Comparison of ENCODE assay signal across 11 cellular contexts in the genomic region with DNA sequence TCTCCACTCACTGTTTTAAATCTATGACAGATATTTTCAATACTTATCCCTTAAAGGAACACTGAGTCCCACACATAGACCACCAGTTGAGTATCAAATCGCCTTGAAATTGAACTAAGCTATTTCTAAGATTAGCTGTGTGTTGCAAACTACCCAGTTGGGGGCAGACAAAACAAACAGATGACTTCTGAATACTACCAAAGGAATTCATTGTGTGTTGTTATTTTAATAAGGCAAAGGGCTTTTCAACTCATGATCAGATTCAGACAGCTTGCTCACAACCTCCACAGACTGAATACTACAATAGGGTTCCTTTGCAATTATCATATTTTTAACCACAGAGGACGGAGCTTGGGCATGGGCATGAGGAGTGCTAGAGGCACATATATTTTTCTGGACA.
DNase-seq lines count a peak whose midpoint lies in the region; ATAC-seq and TF ChIP-seq lines count a peak whose summit lies in the region.
"Had no signal": no experiment of that assay in that cellular context is flagged by ENCODE, and none has a peak within 500 bp of the region (broad histone marks: within the 10 kb centered on the region; RNA-seq: fewer than 3 reads in every experiment).

No MANE protein-coding gene starts in this region.

- TF ChIP-seq EP300 in Ishikawa (IDR thresholded peaks at IDR 0.05; ENCODE audit: borderline replicate concordance), result no peak

- intact Hi-C loops in mucosa of descending colon (cut with DNase I, micrococcal nuclease), result no loop called here
- intact Hi-C loops in CD8-positive, alpha-beta T cell (cut with DNase I, micrococcal nuclease), result loop anchor here (1.0 to 2.0 kb wide), 2 partner anchors 78 to 79 kb away; no protein-coding TSS in a partner anchor
- intact Hi-C loops in psoas muscle (cut with DNase I), result no loop called here

- peak; percentile 38; the same call in 1 of the 2 replicates for TF ChIP-seq RAD21 in Ishikawa (IDR thresholded peaks at IDR 0.05; ENCODE audit: low read depth)

- TF ChIP-seq CTCF in cardiac fibroblast (IDR thresholded peaks at IDR 0.05; ENCODE audit: low read depth, low read length) (no peak), mucosa of descending colon (IDR thresholded peaks at IDR 0.05) (no peak), psoas muscle (IDR thresholded peaks at IDR 0.05) (no peak)
- no peak for TF ChIP-seq CTCF in CD8-positive, alpha-beta T cell (IDR thresholded peaks at IDR 0.05)

- H2AK5ac ChIP-seq in mesendoderm (ENCODE audit: low read length), result no peak overlapping the region

- no peak overlapping the region for H3K18ac ChIP-seq in mesendoderm (ENCODE audit: low read length)

- peaks cover 2% of the 10 kb centered on the region for H3K4me1 ChIP-seq in mesendoderm (ENCODE audit: control insufficient read depth, low read depth, low read length)
- H3K4me1 ChIP-seq in mucosa of descending colon (ENCODE audit: low read depth), result no peaks in the 10 kb centered on the region
- H3K4me1 ChIP-seq in CD8-positive, alpha-beta T cell (ENCODE audit: insufficient read depth, low read length), result no peaks in the 10 kb centered on the region
- no peaks in the 10 kb centered on the region for H3K4me1 ChIP-seq in psoas muscle

- H3K36me3 ChIP-seq in mesendoderm (ENCODE audit: control insufficient read depth, insufficient read depth, low read length), result no peaks in the 10 kb centered on the region
- H3K36me3 ChIP-seq in mucosa of descending colon (ENCODE audit: low read depth), result no peaks in the 10 kb centered on the region
- no peaks in the 10 kb centered on the region for H3K36me3 ChIP-seq in CD8-positive, alpha-beta T cell (ENCODE audit: insufficient read depth, low read length)
- no peaks in the 10 kb centered on the region for H3K36me3 ChIP-seq in psoas muscle (ENCODE audit: insufficient read depth in 1 of 2, low read depth in 1 of 2)

- CTCF ChIA-PET in CD8-positive, alpha-beta T cell (lab: Charles Lee), result interaction anchor here (1.1 to 1.8 kb wide), 5 partner anchors 48 to 141 kb away, joined by 3 to 7 read pairs (median 4); no protein-coding TSS in a partner anchor

- DNase-seq in Ammon's horn (ENCODE audit: low spot score) (peak; percentile 21), cardiac fibroblast (ENCODE audit: low read depth in 2 of 2) (peak; percentile 28 to 31), mesendoderm (peak; percentile 16), mucosa of descending colon (no peak), iPS-NIHi7 (ENCODE audit: extremely low spot score) (no peak), psoas muscle (no peak)
- DNase-seq in CD8-positive, alpha-beta T cell, result no peak
- DNase-seq: activated CD4-positive, alpha-beta T cell treated with anti-CD3 and anti-CD28 coated beads, Interleukin-2, amount 50 U/mL, for 1 hour; NCI-H187; SIG-M5 had no signal

- H3K23ac ChIP-seq in mesendoderm (ENCODE audit: low read length), result no peak overlapping the region

- H4K8ac ChIP-seq in mesendoderm (ENCODE audit: low read depth, low read length), result no peak overlapping the region

- H3K56ac ChIP-seq in mesendoderm (ENCODE audit: low read length), result no peak overlapping the region

- H3K9me3 Mint-ChIP-seq in CD8-positive, alpha-beta T cell, result no peaks in the 10 kb centered on the region

- ATAC-seq in mucosa of descending colon, result no peak
- ATAC-seq in CD8-positive, alpha-beta T cell, result no peak
- ATAC-seq in psoas muscle, result no peak

- H3K4me3 ChIP-seq in cardiac fibroblast (replicated peaks in 1 of 2; ENCODE audit: low read depth in 2 of 2, low read length in 2 of 2) (no peak overlapping the region), mesendoderm (ENCODE audit: low read length) (no peak overlapping the region), mucosa of descending colon (no peak overlapping the region), psoas muscle (no peak overlapping the region)
- H3K4me3 ChIP-seq in CD8-positive, alpha-beta T cell (ENCODE audit: low read depth, low read length), result no peak overlapping the region

- H3K4me1 Mint-ChIP-seq in CD8-positive, alpha-beta T cell (ENCODE audit: low read depth), result no peaks in the 10 kb centered on the region

- H3K27me3 ChIP-seq in mesendoderm (ENCODE audit: insufficient read depth, low read length, poor library complexity) (no peaks in the 10 kb centered on the region), psoas muscle (ENCODE audit: insufficient read depth in 3 of 3, low read length in 2 of 3) (peaks cover 0 to 8% (median 0%) of the 10 kb centered on the region in 3 donors)
- H3K27me3 ChIP-seq in CD8-positive, alpha-beta T cell (ENCODE audit: insufficient read depth, low read length), result no peaks in the 10 kb centered on the region

- H3K36me3 Mint-ChIP-seq in CD8-positive, alpha-beta T cell, result no peaks in the 10 kb centered on the region

- no peak overlapping the region for H3K9ac ChIP-seq in mesendoderm (ENCODE audit: low read length)

- H3K4ac ChIP-seq in mesendoderm (ENCODE audit: low read depth, low read length), result no peak overlapping the region

- no peaks in the 10 kb centered on the region for H3K79me2 ChIP-seq in mesendoderm (ENCODE audit: control insufficient read depth, insufficient read depth, low read length)

- H3K9me3 ChIP-seq in mucosa of descending colon (no peaks in the 10 kb centered on the region), psoas muscle (no peaks in the 10 kb centered on the region)
- H3K9me3 ChIP-seq in CD8-positive, alpha-beta T cell (ENCODE audit: low read length), result no peaks in the 10 kb centered on the region

- no peak overlapping the region for H2BK120ac ChIP-seq in mesendoderm (ENCODE audit: low read depth, low read length)

- H3K79me1 ChIP-seq in mesendoderm (ENCODE audit: low read length), result no peaks in the 10 kb centered on the region

- H3K4me3 Mint-ChIP-seq in CD8-positive, alpha-beta T cell, result no peak overlapping the region

- POLR2A ChIA-PET in CD8-positive, alpha-beta T cell (lab: Charles Lee), result no interaction called here

- no peak overlapping the region for H3K4me2 ChIP-seq in mesendoderm (ENCODE audit: low read length)

- H3K27me3 Mint-ChIP-seq in CD8-positive, alpha-beta T cell (ENCODE audit: low read depth), result no peaks in the 10 kb centered on the region

- no peak overlapping the region for H2BK5ac ChIP-seq in mesendoderm (ENCODE audit: low read length)

- H3K27ac ChIP-seq in mesendoderm (ENCODE audit: low read depth, low read length), result no peak overlapping the region
- no peak overlapping the region for H3K27ac ChIP-seq in CD8-positive, alpha-beta T cell (ENCODE audit: low read depth, low read length)
- no peak overlapping the region for H3K27ac ChIP-seq in psoas muscle

- H3K27ac Mint-ChIP-seq in CD8-positive, alpha-beta T cell, result no peak overlapping the region

- WGBS in mesendoderm (ENCODE audit: extremely low coverage, insufficient coverage, low lambda C conversion rate), result no CpG with 5 or more reads among the region's 2 CpGs
- WGBS in psoas muscle, 3 donors, result 20 to 51% (median 41%) methylated on average over 2 of the region's 2 CpGs

- H2BK15ac ChIP-seq in mesendoderm (replicated peaks; ENCODE audit: low read depth), result no peak overlapping the region

- H4K5ac ChIP-seq in mesendoderm (ENCODE audit: low read length), result no peak overlapping the region

TF ChIP-seq in Ishikawa, 13 proteins besides CTCF, POLR2A, EP300 and RAD21:
- TF ChIP-seq TCF12 (IDR thresholded peaks at IDR 0.05; ENCODE audit: low read depth), result no peak
- TF ChIP-seq, protein P1, sequence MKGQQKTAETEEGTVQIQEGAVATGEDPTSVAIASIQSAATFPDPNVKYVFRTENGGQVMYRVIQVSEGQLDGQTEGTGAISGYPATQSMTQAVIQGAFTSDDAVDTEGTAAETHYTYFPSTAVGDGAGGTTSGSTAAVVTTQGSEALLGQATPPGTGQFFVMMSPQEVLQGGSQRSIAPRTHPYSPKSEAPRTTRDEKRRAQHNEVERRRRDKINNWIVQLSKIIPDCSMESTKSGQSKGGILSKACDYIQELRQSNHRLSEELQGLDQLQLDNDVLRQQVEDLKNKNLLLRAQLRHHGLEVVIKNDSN (IDR thresholded peaks at IDR 0.05), result no peak
- no peak for TF ChIP-seq FOXM1 (IDR thresholded peaks at IDR 0.05; ENCODE audit: borderline replicate concordance, low read depth)
- no peak for TF ChIP-seq TAF1 (IDR thresholded peaks at IDR 0.05; ENCODE audit: low read depth)
- no peak for TF ChIP-seq ZBTB7A (IDR thresholded peaks at IDR 0.05; ENCODE audit: low read depth)
- TF ChIP-seq, protein P2, sequence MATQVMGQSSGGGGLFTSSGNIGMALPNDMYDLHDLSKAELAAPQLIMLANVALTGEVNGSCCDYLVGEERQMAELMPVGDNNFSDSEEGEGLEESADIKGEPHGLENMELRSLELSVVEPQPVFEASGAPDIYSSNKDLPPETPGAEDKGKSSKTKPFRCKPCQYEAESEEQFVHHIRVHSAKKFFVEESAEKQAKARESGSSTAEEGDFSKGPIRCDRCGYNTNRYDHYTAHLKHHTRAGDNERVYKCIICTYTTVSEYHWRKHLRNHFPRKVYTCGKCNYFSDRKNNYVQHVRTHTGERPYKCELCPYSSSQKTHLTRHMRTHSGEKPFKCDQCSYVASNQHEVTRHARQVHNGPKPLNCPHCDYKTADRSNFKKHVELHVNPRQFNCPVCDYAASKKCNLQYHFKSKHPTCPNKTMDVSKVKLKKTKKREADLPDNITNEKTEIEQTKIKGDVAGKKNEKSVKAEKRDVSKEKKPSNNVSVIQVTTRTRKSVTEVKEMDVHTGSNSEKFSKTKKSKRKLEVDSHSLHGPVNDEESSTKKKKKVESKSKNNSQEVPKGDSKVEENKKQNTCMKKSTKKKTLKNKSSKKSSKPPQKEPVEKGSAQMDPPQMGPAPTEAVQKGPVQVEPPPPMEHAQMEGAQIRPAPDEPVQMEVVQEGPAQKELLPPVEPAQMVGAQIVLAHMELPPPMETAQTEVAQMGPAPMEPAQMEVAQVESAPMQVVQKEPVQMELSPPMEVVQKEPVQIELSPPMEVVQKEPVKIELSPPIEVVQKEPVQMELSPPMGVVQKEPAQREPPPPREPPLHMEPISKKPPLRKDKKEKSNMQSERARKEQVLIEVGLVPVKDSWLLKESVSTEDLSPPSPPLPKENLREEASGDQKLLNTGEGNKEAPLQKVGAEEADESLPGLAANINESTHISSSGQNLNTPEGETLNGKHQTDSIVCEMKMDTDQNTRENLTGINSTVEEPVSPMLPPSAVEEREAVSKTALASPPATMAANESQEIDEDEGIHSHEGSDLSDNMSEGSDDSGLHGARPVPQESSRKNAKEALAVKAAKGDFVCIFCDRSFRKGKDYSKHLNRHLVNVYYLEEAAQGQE (IDR thresholded peaks at IDR 0.05; ENCODE audit: low read depth), result no peak
- TF ChIP-seq EGR1 (IDR thresholded peaks at IDR 0.05), result no peak
- TF ChIP-seq CEBPB (IDR thresholded peaks at IDR 0.05), result no peak
- no peak for TF ChIP-seq YY1 (IDR thresholded peaks at IDR 0.05; ENCODE audit: low read depth)
- TF ChIP-seq TEAD4 (IDR thresholded peaks at IDR 0.05), result no peak

Comparison
In these comparisons a context has a peak if more than half of its experiments do, and no peak if none do; other contexts are left out.
1. DNase-seq: peak in Ammon's horn (single experiment), cardiac fibroblast (2 of 2) and mesendoderm (single experiment); none in mucosa of descending colon (0 of 3), iPS-NIHi7 (single experiment), CD8-positive, alpha-beta T cell (0 of 7) and psoas muscle (0 of 2).
2. intact Hi-C loops: an anchor here in CD8-positive, alpha-beta T cell (1.0 to 2.0 kb wide); none called in mucosa of descending colon and psoas muscle.